In the genomic region with DNA sequence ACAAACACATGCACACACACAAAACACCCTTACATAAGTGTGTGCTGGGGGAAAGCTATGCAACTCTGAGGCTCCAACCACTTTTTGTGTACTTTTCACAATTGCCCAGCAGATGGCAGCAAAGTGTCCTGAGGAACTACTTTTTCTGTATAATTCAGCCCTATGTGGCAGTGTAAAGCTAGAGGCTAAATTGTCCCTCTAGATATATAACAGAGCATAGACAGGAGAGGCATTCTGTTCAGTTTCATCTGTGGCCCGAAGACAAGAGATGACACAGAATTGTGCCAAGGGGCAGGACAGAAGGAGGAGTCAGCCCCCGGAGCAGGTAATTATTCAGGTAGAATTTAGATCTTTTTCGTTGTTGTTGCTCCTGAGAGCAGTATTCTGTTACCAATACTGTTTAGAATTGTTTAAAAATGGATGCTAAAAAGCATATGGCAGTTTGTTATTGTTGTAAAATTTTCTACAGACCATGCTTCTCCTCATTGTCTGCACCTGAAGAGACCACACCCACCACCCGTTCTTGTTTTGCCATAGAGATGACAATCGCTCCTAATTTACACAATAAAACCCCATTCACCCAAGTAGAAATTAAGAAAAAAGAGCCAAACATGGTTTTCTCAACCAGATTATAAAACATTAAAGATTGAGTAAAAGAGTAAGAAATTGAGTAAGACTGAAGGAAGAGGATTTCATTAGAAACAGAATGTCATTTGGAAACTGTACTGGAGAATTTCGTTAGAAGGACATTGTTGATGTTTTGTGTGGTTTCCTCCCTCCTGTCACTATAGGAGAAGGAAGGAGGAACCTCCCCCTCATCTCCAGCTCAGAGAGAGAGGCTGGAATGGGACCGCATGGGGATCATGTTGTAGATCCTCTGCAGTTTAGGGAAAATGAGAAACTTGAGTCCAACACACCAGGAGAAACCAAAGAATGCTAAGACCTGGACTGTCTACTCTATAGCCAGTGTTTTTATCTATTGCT, we compare ENCODE assay signal across 8 cellular contexts. TPM values are rescaled to one million over a fixed set of nuclear protein-coding genes. Genes with fewer than 3 reads are reported as not detected.
DNase-seq lines count a peak whose midpoint lies in the region; ATAC-seq and TF ChIP-seq lines count a peak whose summit lies in the region.

No MANE protein-coding gene starts in this region.

- WGBS in hepatocyte (ENCODE audit: low lambda C conversion rate, missing lambda C conversion rate) = 38% methylated on average over 7 of the region's 7 CpGs
- WGBS in sigmoid colon, 2 donors = 36 to 43% methylated on average over 7 of the region's 7 CpGs

- ATAC-seq in HG02623 (IDR thresholded peaks at IDR 0.05; ENCODE audit: unreplicated experiment) (peak; percentile 58), T-helper 17 cell (peak; percentile 74), GM19455 (IDR thresholded peaks at IDR 0.05; ENCODE audit: unreplicated experiment) (no peak)

- TF ChIP-seq POLR2A in sigmoid colon (IDR thresholded peaks at IDR 0.05) = no peak

- no peak overlapping the region for H3K4me3 ChIP-seq in hepatocyte
- no peak overlapping the region for H3K4me3 ChIP-seq in sigmoid colon

- TF ChIP-seq CTCF in GM10248 (IDR thresholded peaks at IDR 0.05; ENCODE audit: control extremely low read depth, extremely low read depth, low read depth, missing control alignments) = peak; percentile 66
- peak; percentile 70 for TF ChIP-seq CTCF in hepatocyte (IDR thresholded peaks at IDR 0.05; ENCODE audit: poor library complexity)
- TF ChIP-seq CTCF in sigmoid colon (IDR thresholded peaks at IDR 0.05) = peak; percentile 3 to 59 (median 38)

- H3K36me3 ChIP-seq in hepatocyte (replicated peaks; ENCODE audit: insufficient read depth, low read depth) = no peaks in the 10 kb centered on the region
- no peaks in the 10 kb centered on the region for H3K36me3 ChIP-seq in sigmoid colon

- H2AFZ ChIP-seq in hepatocyte = no peak overlapping the region

- H3K4me1 ChIP-seq in hepatocyte (ENCODE audit: insufficient read depth) (no peaks in the 10 kb centered on the region), sigmoid colon (no peaks in the 10 kb centered on the region)

- H3K27ac ChIP-seq in hepatocyte (no peak overlapping the region), sigmoid colon (peak overlapping the region in 2 of 4 donors; percentile 32 to 50)

- H3K9me2 ChIP-seq in hepatocyte (replicated peaks; ENCODE audit: insufficient read depth) = no peaks in the 10 kb centered on the region

- H3K79me2 ChIP-seq in hepatocyte = no peaks in the 10 kb centered on the region

- peaks cover 2% of the 10 kb centered on the region for H3K4me1 Mint-ChIP-seq in T-helper 17 cell

- peak overlapping the region; percentile 67 for H3K4me3 Mint-ChIP-seq in T-helper 17 cell

- peaks cover 51% of the 10 kb centered on the region for H3K27me3 Mint-ChIP-seq in T-helper 17 cell

- H3K27ac Mint-ChIP-seq in T-helper 17 cell = peak overlapping the region; percentile 41

- H3K36me3 Mint-ChIP-seq in T-helper 17 cell (ENCODE audit: low read depth) = no peaks in the 10 kb centered on the region

- H3K9me3 ChIP-seq in T-helper 17 cell (ENCODE audit: control insufficient read depth, low read length, poor library complexity, severe bottlenecking) (no peaks in the 10 kb centered on the region), hepatocyte (ENCODE audit: low read depth) (no peaks in the 10 kb centered on the region), sigmoid colon (peaks cover 0 to 9% (median 0%) of the 10 kb centered on the region in 4 donors)

- no peaks in the 10 kb centered on the region for H4K20me1 ChIP-seq in hepatocyte (ENCODE audit: insufficient read depth, poor library complexity, severe bottlenecking)

- no peak for TF ChIP-seq EP300 in sigmoid colon (IDR thresholded peaks at IDR 0.05)

- no peak overlapping the region for H3K4me2 ChIP-seq in hepatocyte

- POLR2A ChIA-PET in GM10248 (lab: Yijun Ruan, JAX) = no interaction called here

- intact Hi-C loops in sigmoid colon (cut with DNase I) = no loop called here

- CTCF ChIA-PET in GM10248 (lab: Yijun Ruan, JAX) = interaction anchor here (0.6 to 6.7 kb wide), 66 partner anchors 9 to 464 kb away, joined by 3 to 73 read pairs (median 5); partner anchors contain the start of genes MS4A1 and MS4A7

- DNase-seq in GM10248 (ENCODE audit: extremely low spot score) (peak; percentile 60), NCI-H1105 treated with DMSO at 0.1 percent for 48 hours (lab: John Stamatoyannopoulos, UW) (peak; percentile 64), T-helper 17 cell (peak; percentile 15 to 48 (median 18)), amygdala (lab: John Stamatoyannopoulos, UW) (peak in 30 of 56 donors; percentile 3 to 81 (median 18)), hepatocyte (ENCODE audit: low spot score) (peak; percentile 71), sigmoid colon (no peak)

- H3K27me3 ChIP-seq in hepatocyte (no peaks in the 10 kb centered on the region), sigmoid colon (peaks cover 0 to 4% (median 0%) of the 10 kb centered on the region in 3 donors)

RNA-seq across cellular contexts. Expression of gene MS4A7, which starts 14.5 kb away (rescaled TPM):
- total RNA-seq in T-helper 17 cell (1 to 10 TPM in 1 of 2 donors, under 1 TPM in 1; 0.21 to 4.7 TPM), hepatocyte (0.16 and 0.60 TPM in 2 replicates), sigmoid colon (10 to 100 TPM; 26.1 to 51.0 (median 32.2) TPM)
- polyA plus RNA-seq in hepatocyte (0.51 and 1.8 TPM in 2 replicates), sigmoid colon (10 to 100 TPM in 2 of 3 donors, 1 to 10 TPM in 1; 6.9 to 39.8 (median 12.6) TPM)

RNA-seq across cellular contexts. Expression of gene MS4A14, which starts 32.4 kb away (rescaled TPM):
- total RNA-seq in T-helper 17 cell (under 1 TPM in 1 of 2 donors, not detected in 1; 0.60 TPM), hepatocyte (not detected in 2 replicates), sigmoid colon (1 to 10 TPM in 3 of 4 donors, under 1 TPM in 1; 0.41 to 7.2 (median 3.2) TPM)
- polyA plus RNA-seq in hepatocyte (not detected in 2 replicates), sigmoid colon (under 1 TPM in 1 of 3 donors, not detected in 2; 0.25 TPM)

RNA-seq across cellular contexts. Expression of gene MS4A6E, which starts 36.8 kb away (rescaled TPM):
- not detected for total RNA-seq in T-helper 17 cell
- not detected in 2 replicates for total RNA-seq in hepatocyte
- polyA plus RNA-seq in hepatocyte = not detected in 2 replicates
- total RNA-seq in sigmoid colon = 1 to 10 TPM in 1 of 4 donors, not detected in 3; 1.2 TPM
- under 1 TPM in 1 of 3 donors, not detected in 2; 0.23 TPM for polyA plus RNA-seq in sigmoid colon

Comparison
In these comparisons a context has a peak if more than half of its experiments do, and no peak if none do; other contexts are left out.
1. RNA of gene MS4A7, which starts 14.5 kb away (total RNA-seq): 26.1 to 51.0 TPM in sigmoid colon; 0.21 to 4.7 TPM in T-helper 17 cell and 0.16 to 0.60 TPM in hepatocyte; every median in the first group is over 4 times any median in the second.
2. Peak in every context shown above with its lines, with median percentiles within 50 percentile points of each other: CTCF ChIP-seq.